Comparison of ENCODE assay signal across 8 cellular contexts in the genomic region with DNA sequence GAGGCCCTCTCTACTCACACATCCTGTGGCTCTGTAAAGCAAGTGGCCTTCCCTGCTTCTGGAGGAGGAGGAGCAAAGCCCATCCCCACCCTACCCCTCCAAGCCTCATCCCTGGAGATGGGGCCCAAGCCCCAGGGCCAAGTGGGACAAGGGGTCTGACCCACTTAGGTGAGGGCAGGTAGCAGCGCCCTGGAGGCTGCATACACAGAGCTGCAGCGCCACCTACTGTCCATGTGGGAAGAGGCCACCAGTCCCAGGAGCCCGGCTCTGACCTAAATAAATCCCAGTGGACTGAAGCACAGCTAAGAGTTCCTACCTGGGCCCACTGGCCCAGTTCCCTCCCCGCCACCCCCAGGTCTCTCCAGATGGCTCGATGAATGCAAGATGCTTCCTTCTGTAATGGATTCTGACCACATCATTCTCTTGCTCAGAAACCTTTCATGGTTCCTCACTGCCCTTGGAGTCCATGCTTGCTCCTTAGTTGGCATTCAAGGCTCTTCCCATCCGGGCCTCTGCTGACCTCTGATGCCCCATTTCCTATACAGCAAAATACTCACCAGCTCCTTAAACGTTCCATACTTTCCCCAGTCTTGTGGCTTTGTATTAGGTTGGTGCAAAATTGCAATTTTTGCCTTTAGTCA.
DNase-seq lines count a peak whose midpoint lies in the region; ATAC-seq lines count a peak whose summit lies in the region.

No MANE protein-coding gene starts in this region.

- DNase-seq in EH (ENCODE audit: low read depth) (peak; percentile 69), NCI-H510A (lab: John Stamatoyannopoulos, UW) (peak; percentile 36), cerebellar cortex (ENCODE audit: low spot score) (peak; percentile 83), left kidney (ENCODE audit: low read depth, low spot score) (peak; percentile 89)
- peak; percentile 77 for DNase-seq in activated CD4-positive, alpha-beta T cell treated with anti-CD3 and anti-CD28 coated beads for 1 hour
- peak; percentile 89 for DNase-seq in stimulated activated CD4-positive, alpha-beta T cell treated with anti-CD3 and anti-CD28 coated beads, Interleukin-4, amount 100 ng/mL, for 24 hours

- ATAC-seq in HG02973 (IDR thresholded peaks at IDR 0.05; ENCODE audit: unreplicated experiment): peak; percentile 53
- ATAC-seq in HG02763 (IDR thresholded peaks at IDR 0.05; ENCODE audit: unreplicated experiment): no peak

Comparison
In these comparisons a context has a peak if more than half of its experiments do, and no peak if none do; other contexts are left out.
1. DNase-seq: peak in every context shown above with its lines; median percentile 89 in left kidney; 89 in stimulated activated CD4-positive, alpha-beta T cell treated with anti-CD3 and anti-CD28 coated beads, Interleukin-4, amount 100 ng/mL, for 24 hours; 83 in cerebellar cortex; 77 in activated CD4-positive, alpha-beta T cell treated with anti-CD3 and anti-CD28 coated beads for 1 hour; 69 in EH; 36 in NCI-H510A.